In genomic region chr17:31320231-31320630, GRCh38 we compare ENCODE assay signal across 11 cellular contexts. TPM values are rescaled to one million over a fixed set of nuclear protein-coding genes. Genes with fewer than 3 reads are reported as not detected.
A peak's percentile ranks its signal among the peaks of the same experiment; 100 is the strongest.
DNase-seq lines count a peak whose midpoint lies in the region; ATAC-seq and TF ChIP-seq lines count a peak whose summit lies in the region.
"Had no signal": no experiment of that assay in that cellular context is flagged by ENCODE, and none has a peak within 500 bp of the region (broad histone marks: within the 10 kb centered on the region; RNA-seq: fewer than 3 reads in every experiment).

No MANE protein-coding gene starts in this region.

- CTCF ChIA-PET in activated naive CD4-positive, alpha-beta T cell treated with anti-CD3 and anti-CD28 coated beads, Interleukin-2, amount 10 ng/mL, durations not matched to agents 7 days and 5 days (lab: Charles Lee), result interaction anchor here (0.6 to 4.1 kb wide), 2 partner anchors 11 to 73 kb away, joined by 3 to 23 read pairs; no protein-coding TSS in a partner anchor
- CTCF ChIA-PET in activated CD4-positive, alpha-beta memory T cell treated with anti-CD3 and anti-CD28 coated beads for 36 hours (lab: Charles Lee), result interaction anchor here (0.6 to 2.0 kb wide), 5 partner anchors 10 to 1557 kb away, joined by 3 to 13 read pairs (median 5); partner anchors contain the start of gene MYO1D

- H3K27me3 Mint-ChIP-seq in activated naive CD4-positive, alpha-beta T cell treated with anti-CD3 and anti-CD28 coated beads, Interleukin-2, amount 10 ng/mL, durations not matched to agents 7 days and 5 days, result no peaks in the 10 kb centered on the region
- no peaks in the 10 kb centered on the region for H3K27me3 Mint-ChIP-seq in activated CD4-positive, alpha-beta memory T cell treated with anti-CD3 and anti-CD28 coated beads for 36 hours

- H3K4me1 ChIP-seq in upper lobe of left lung, result peaks cover 0 to 7% (median 4%) of the 10 kb centered on the region in 4 donors
- no peaks in the 10 kb centered on the region for H3K4me1 ChIP-seq in BE2C

- H3K9me3 ChIP-seq in upper lobe of left lung, result no peaks in the 10 kb centered on the region
- no peaks in the 10 kb centered on the region for H3K9me3 ChIP-seq in BE2C

- TF ChIP-seq POLR2A in upper lobe of left lung (IDR thresholded peaks at IDR 0.05), result no peak

- H3K27ac ChIP-seq in layer of hippocampus (ENCODE audit: low read depth, low read length), result peak overlapping the region; percentile 79
- H3K27ac ChIP-seq in upper lobe of left lung, result peak overlapping the region; percentile 59 to 86 (median 83)

- H3K27me3 ChIP-seq in layer of hippocampus (ENCODE audit: control insufficient read depth, insufficient read depth, low read length) (no peaks in the 10 kb centered on the region), upper lobe of left lung (no peaks in the 10 kb centered on the region), BE2C (no peaks in the 10 kb centered on the region)

- no peaks in the 10 kb centered on the region for H3K9me3 Mint-ChIP-seq in activated naive CD4-positive, alpha-beta T cell treated with anti-CD3 and anti-CD28 coated beads, Interleukin-2, amount 10 ng/mL, durations not matched to agents 7 days and 5 days
- H3K9me3 Mint-ChIP-seq in activated CD4-positive, alpha-beta memory T cell treated with anti-CD3 and anti-CD28 coated beads for 36 hours, result no peaks in the 10 kb centered on the region

- ATAC-seq in upper lobe of left lung (ENCODE audit: low FRiP score in 2 of 2) (no peak), GM18873 (IDR thresholded peaks at IDR 0.05; ENCODE audit: low FRiP score, unreplicated experiment) (no peak), omental fat pad (ENCODE audit: low FRiP score) (no peak)

- peak overlapping the region; percentile 94 for H3K27ac Mint-ChIP-seq in activated naive CD4-positive, alpha-beta T cell treated with anti-CD3 and anti-CD28 coated beads, Interleukin-2, amount 10 ng/mL, durations not matched to agents 7 days and 5 days
- H3K27ac Mint-ChIP-seq in activated CD4-positive, alpha-beta memory T cell treated with anti-CD3 and anti-CD28 coated beads for 36 hours, result peak overlapping the region; percentile 92

- H3K4me3 ChIP-seq in upper lobe of left lung (peak overlapping the region in 2 of 4 donors; percentile 25 to 38), BE2C (ENCODE audit: low read depth, low read length) (no peak overlapping the region)

- H3K4me1 Mint-ChIP-seq in activated naive CD4-positive, alpha-beta T cell treated with anti-CD3 and anti-CD28 coated beads, Interleukin-2, amount 10 ng/mL, durations not matched to agents 7 days and 5 days, result peaks cover 40% of the 10 kb centered on the region
- H3K4me1 Mint-ChIP-seq in activated CD4-positive, alpha-beta memory T cell treated with anti-CD3 and anti-CD28 coated beads for 36 hours (ENCODE audit: low read depth), result peaks cover 46% of the 10 kb centered on the region

- no peak for DNase-seq in activated naive CD4-positive, alpha-beta T cell treated with anti-CD3 and anti-CD28 coated beads, Interleukin-2, amount 10 ng/mL, durations not matched to agents 7 days and 5 days
- DNase-seq in activated naive CD4-positive, alpha-beta T cell treated with anti-CD3 and anti-CD28 coated beads, Interleukin-2, amount 50 U/mL, for 16 hours, result no peak
- DNase-seq in activated CD4-positive, alpha-beta memory T cell treated with anti-CD3 and anti-CD28 coated beads for 36 hours, result no peak
- DNase-seq in upper lobe of left lung (no peak), BE2C (no peak), omental fat pad (ENCODE audit: low spot score) (no peak)
- DNase-seq: GOT3, NCI-H1436 had no signal

- peak overlapping the region; percentile 78 for H3K4me3 Mint-ChIP-seq in activated naive CD4-positive, alpha-beta T cell treated with anti-CD3 and anti-CD28 coated beads, Interleukin-2, amount 10 ng/mL, durations not matched to agents 7 days and 5 days
- H3K4me3 Mint-ChIP-seq in activated CD4-positive, alpha-beta memory T cell treated with anti-CD3 and anti-CD28 coated beads for 36 hours, result peak overlapping the region; percentile 75

- POLR2A ChIA-PET in activated CD4-positive, alpha-beta memory T cell treated with anti-CD3 and anti-CD28 coated beads for 36 hours (lab: Charles Lee), result interaction anchor here (1.5 to 5.4 kb wide), 4 partner anchors 10 to 349 kb away, joined by 3 to 106 read pairs (median 6); partner anchors contain the start of gene RNF135

- TF ChIP-seq EP300 in upper lobe of left lung (IDR thresholded peaks at IDR 0.05), result no peak

- H3K36me3 Mint-ChIP-seq in activated naive CD4-positive, alpha-beta T cell treated with anti-CD3 and anti-CD28 coated beads, Interleukin-2, amount 10 ng/mL, durations not matched to agents 7 days and 5 days, result peaks cover 32% of the 10 kb centered on the region
- H3K36me3 Mint-ChIP-seq in activated CD4-positive, alpha-beta memory T cell treated with anti-CD3 and anti-CD28 coated beads for 36 hours, result peaks cover 18% of the 10 kb centered on the region

- TF ChIP-seq CTCF in upper lobe of left lung (IDR thresholded peaks at IDR 0.05), result no peak
- TF ChIP-seq CTCF in BE2C (IDR thresholded peaks at IDR 0.05; ENCODE audit: low read depth, low read length), result no peak
- TF ChIP-seq CTCF in omental fat pad (IDR thresholded peaks at IDR 0.05), result no peak

- 45 to 69% methylated on average over 2 of the region's 2 CpGs for WGBS in upper lobe of left lung, 2 donors

- intact Hi-C loops in activated CD4-positive, alpha-beta memory T cell treated with anti-CD3 and anti-CD28 coated beads for 36 hours (cut with micrococcal nuclease), result loop anchor here (2.0 to 5.0 kb wide), 2 partner anchors 13 to 498 kb away; partner anchors contain the start of gene CRLF3

- H3K36me3 ChIP-seq in upper lobe of left lung (no peaks in the 10 kb centered on the region), BE2C (no peaks in the 10 kb centered on the region)

RNA-seq across cellular contexts. Expression of gene EVI2A, which starts 1.2 kb away (rescaled TPM):
- total RNA-seq in activated CD4-positive, alpha-beta memory T cell treated with anti-CD3 and anti-CD28 coated beads for 36 hours, result 10 to 100 TPM; 24.5 to 25.5 TPM
- total RNA-seq in upper lobe of left lung (10 to 100 TPM in 5 of 6 donors, 1 to 10 TPM in 1; 6.1 to 31.3 (median 23.8) TPM), omental fat pad (10 to 100 TPM; 10.6 to 24.1 (median 18.7) TPM)
- polyA plus RNA-seq in BE2C (2012; ENCODE audit: insufficient read depth, insufficient read length, low read depth), result not detected

RNA-seq across cellular contexts. Expression of gene EVI2B, which starts 6.4 kb away (rescaled TPM):
- total RNA-seq in activated CD4-positive, alpha-beta memory T cell treated with anti-CD3 and anti-CD28 coated beads for 36 hours, result 10 to 100 TPM; 14.1 to 15.9 TPM
- total RNA-seq in upper lobe of left lung (10 to 100 TPM; 23.1 to 90.0 (median 50.6) TPM), omental fat pad (10 to 100 TPM; 13.5 to 36.9 (median 29.6) TPM)
- polyA plus RNA-seq in BE2C (2012; ENCODE audit: insufficient read depth, insufficient read length, low read depth), result not detected
- total RNA-seq: chondrocyte had no signal

RNA-seq across cellular contexts. Expression of gene OMG, which starts 23.2 kb away (rescaled TPM):
- under 1 TPM; 0.15 to 0.19 TPM for total RNA-seq in activated CD4-positive, alpha-beta memory T cell treated with anti-CD3 and anti-CD28 coated beads for 36 hours
- 10 to 100 TPM in 1 of 6 donors, 1 to 10 TPM in 4, not detected in 1; 2.1 to 25.7 (median 7.3) TPM for total RNA-seq in upper lobe of left lung
- polyA plus RNA-seq in BE2C (2012; ENCODE audit: insufficient read depth, insufficient read length, low read depth), result not detected
- total RNA-seq in omental fat pad, result under 1 TPM in 2 of 4 donors, not detected in 2; 0.84 TPM
- total RNA-seq: chondrocyte had no signal
